Comparison of ENCODE assay signal across 33 cellular contexts in the genomic region with DNA sequence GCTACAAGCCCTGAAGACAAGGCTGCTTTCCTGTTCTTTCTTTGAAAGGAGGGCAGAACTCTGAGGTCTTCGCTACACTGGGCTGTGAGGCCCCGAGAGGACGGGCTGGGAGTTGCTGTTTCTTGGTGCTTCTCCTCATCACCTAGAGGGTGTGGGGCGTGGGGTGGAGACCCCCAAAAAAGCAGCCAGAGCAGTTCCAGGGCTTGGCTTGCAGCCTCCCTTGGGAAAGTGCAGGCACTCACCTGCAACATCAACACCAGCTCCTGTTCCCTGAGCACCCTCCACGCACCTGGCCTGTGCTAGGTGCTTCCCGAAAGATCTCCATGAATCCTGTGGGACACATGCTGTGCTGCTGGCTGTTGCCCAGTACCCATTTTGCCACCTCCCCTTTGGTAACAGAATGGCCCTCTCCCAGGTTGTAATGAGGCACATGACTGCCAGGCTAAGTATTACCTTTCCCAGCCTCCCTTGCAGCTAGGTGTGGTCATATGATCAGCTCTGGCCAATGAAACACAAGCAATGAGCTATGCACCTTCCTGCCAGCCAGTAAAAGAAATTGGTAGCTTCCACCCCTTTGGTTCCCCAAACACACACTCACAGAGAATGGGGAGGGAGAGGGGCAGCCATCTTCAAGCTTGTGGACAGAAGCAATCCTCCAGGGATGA.
DNase-seq lines count a peak whose midpoint lies in the region; ATAC-seq and TF ChIP-seq lines count a peak whose summit lies in the region.
"Had no signal": no experiment of that assay in that cellular context is flagged by ENCODE, and none has a peak within 500 bp of the region (broad histone marks: within the 10 kb centered on the region; RNA-seq: fewer than 3 reads in every experiment).

No MANE protein-coding gene starts in this region.

- RAD21 ChIA-PET in HCT116 (lab: Charles Lee; ENCODE audit: low non-redundant PET in 1 of 2, low total read pairs in 2 of 2, uncharacterized antibody in 2 of 2, unreplicated experiment in 2 of 2): no interaction called here

- H2AFZ ChIP-seq in HCT116 (ENCODE audit: low read depth, low read length, poor library complexity, severe bottlenecking): no peak overlapping the region
- H2AFZ ChIP-seq in mesenchymal stem cell (ENCODE audit: low read depth, low read length): no peak overlapping the region

- H3K4me3 ChIP-seq in HCT116 (replicated peaks in 1 of 2; ENCODE audit: low read depth in 1 of 2, low read length in 2 of 2) (no peak overlapping the region), mesenchymal stem cell (ENCODE audit: insufficient read depth in 1 of 2, low read depth in 1 of 2, low read length in 2 of 2) (no peak overlapping the region), tibial artery (no peak overlapping the region), SJCRH30 (no peak overlapping the region)
- H3K4me3 ChIP-seq: esophagus muscularis mucosa, heart left ventricle, right lobe of liver, SJSA1 had no signal

- peaks cover 0 to 9% of the 10 kb centered on the region in 2 experiments; a peak in 1 of 4 replicates for H3K9me3 ChIP-seq in HCT116 (ENCODE audit: control insufficient read depth in 1 of 2, insufficient read depth in 1 of 2, low read depth in 1 of 2, low read length in 2 of 2)
- peaks cover 5% of the 10 kb centered on the region for H3K9me3 ChIP-seq in mesenchymal stem cell (ENCODE audit: control insufficient read depth, low read length)
- H3K9me3 ChIP-seq in tibial artery: no peaks in the 10 kb centered on the region
- H3K9me3 ChIP-seq in SJCRH30 (replicated peaks): peaks cover 2% of the 10 kb centered on the region
- H3K9me3 ChIP-seq: right lobe of liver, SJSA1 had no signal

- POLR2A ChIA-PET in HCT116 (lab: Charles Lee): interaction anchor here (0.6 to 4.0 kb wide), 2 partner anchors 12 to 14 kb away, joined by 3 to 10 read pairs; no protein-coding TSS in a partner anchor
- POLR2A ChIA-PET in WTC11 (lab: Charles Lee): interaction anchor here (1.8 kb wide), 1 partner anchor 15 kb away, joined by 5 read pairs; no protein-coding TSS in a partner anchor

- H2AK5ac ChIP-seq in mesenchymal stem cell (ENCODE audit: low read length, severe bottlenecking): peak overlapping the region; percentile 77

- no TSS peak for BruUV-seq in HCT116 (replicated peaks; lab: Mats Ljungman, UMichigan)

- H3K27me3 ChIP-seq in HCT116 (ENCODE audit: insufficient read depth, low read length) (no peaks in the 10 kb centered on the region), mesenchymal stem cell (ENCODE audit: control insufficient read depth in 1 of 2, insufficient read depth in 1 of 2, low read length in 2 of 2) (no peaks in the 10 kb centered on the region), tibial artery (no peaks in the 10 kb centered on the region), SJCRH30 (peaks cover 6% of the 10 kb centered on the region)
- H3K27me3 ChIP-seq: esophagus muscularis mucosa, heart left ventricle, right lobe of liver, SJSA1 had no signal

- no peak overlapping the region for H3K14ac ChIP-seq in mesenchymal stem cell (ENCODE audit: low read length in 2 of 2)

- WGBS in mesenchymal stem cell: 97% methylated on average over 6 of the region's 6 CpGs

- peaks cover 40% of the 10 kb centered on the region for H3K27me3 Mint-ChIP-seq in WTC11 (ENCODE audit: low read depth)
- H3K27me3 Mint-ChIP-seq: progenitor cell of endocrine pancreas had no signal

- peak overlapping the region in 1 of 2 experiments; percentile 80 for H2BK12ac ChIP-seq in mesenchymal stem cell (ENCODE audit: low read length in 2 of 2)

- peak overlapping the region; percentile 12 for H2BK15ac ChIP-seq in mesenchymal stem cell (ENCODE audit: low read depth, poor library complexity, severe bottlenecking)

- no peak for TF ChIP-seq CTCF in HCT116 (IDR thresholded peaks at IDR 0.05 in 2 of 3, conservative IDR thresholded peaks at IDR 0.05 in 1 of 3; ENCODE audit: borderline replicate concordance in 1 of 3, insufficient read depth in 1 of 3, low read depth in 2 of 3, low read length in 2 of 3)
- TF ChIP-seq CTCF in WTC11 (IDR thresholded peaks at IDR 0.05): no peak
- TF ChIP-seq CTCF in tibial artery (IDR thresholded peaks at IDR 0.05): no peak

- H3K9me2 ChIP-seq in HCT116 (ENCODE audit: insufficient read depth): no peaks in the 10 kb centered on the region

- no peak for TF ChIP-seq RAD21 in HCT116 (IDR thresholded peaks at IDR 0.05; ENCODE audit: low read depth)

- H3K27ac ChIP-seq in HCT116 (ENCODE audit: low read depth, low read length) (peak overlapping the region; percentile 100), mesenchymal stem cell (ENCODE audit: low read length, poor library complexity, severe bottlenecking) (no peak overlapping the region), tibial artery (peak overlapping the region; percentile 72), SJCRH30 (no peak overlapping the region)
- H3K27ac ChIP-seq: right lobe of liver, SJSA1, VCaP had no signal

- H3K4me3 Mint-ChIP-seq in WTC11: no peak overlapping the region
- H3K4me3 Mint-ChIP-seq: CD14-positive monocyte; mesothelial cell of epicardium; stimulated activated effector memory CD8-positive, alpha-beta T cell treated with anti-CD3 and anti-CD28 coated beads, Interleukin-12 subunit alpha, Interleukin-12 subunit beta, amount 100 ng/mL, for 72 hours had no signal

- no peaks in the 10 kb centered on the region for H3K79me1 ChIP-seq in mesenchymal stem cell (replicated peaks; ENCODE audit: low read length, poor library complexity, severe bottlenecking)

- ATAC-seq in HCT116: no peak
- ATAC-seq in WTC11: no peak
- ATAC-seq: activated naive CD4-positive, alpha-beta T cell treated with anti-CD3 and anti-CD28 coated beads, Interleukin-2, amount 50 U/mL, for 72 hours; stimulated activated effector memory CD8-positive, alpha-beta T cell treated with anti-CD3 and anti-CD28 coated beads, Interleukin-12 subunit alpha, Interleukin-12 subunit beta, amount 100 ng/mL, for 72 hours had no signal

- DNase-seq in HCT116 (ENCODE audit: low read depth, low spot score) (no peak), WTC11 (ENCODE audit: low spot score) (no peak), mesenchymal stem cell (no peak), tibial artery (no peak), SJCRH30 (no peak)
- DNase-seq in stimulated activated CD4-positive, alpha-beta T cell treated with anti-CD3 and anti-CD28 coated beads, Interleukin-2, amount 100 ng/mL, for 24 hours: no peak
- no peak for DNase-seq in effector CD8-positive, alpha-beta T cell (lab: John Stamatoyannopoulos, UW)
- DNase-seq: activated CD4-positive, alpha-beta T cell treated with anti-CD3 and anti-CD28 coated beads for 48 hours; activated CD8-positive, alpha-beta memory T cell treated with anti-CD3 and anti-CD28 coated beads for 24 hours; activated T-cell treated with anti-CD3 and anti-CD28 coated beads for 4 hours; anterior cingulate cortex; dermis blood vessel endothelial cell; DMS79 treated with DMSO at 0.1 percent for 48 hours; foreskin fibroblast; GDM1; HCEC 1CT; heart left ventricle; kidney; left ventricle myocardium superior; NCI-H1092 treated with DMSO at 0.1 percent for 48 hours; NCI-H187; NCI-H82; right lobe of liver; T1000 had no signal

- H3K4ac ChIP-seq in mesenchymal stem cell (ENCODE audit: low read depth in 1 of 2, low read length in 2 of 2): no peak overlapping the region

- no peak overlapping the region for H3K27ac Mint-ChIP-seq in WTC11
- H3K27ac Mint-ChIP-seq: activated naive CD4-positive, alpha-beta T cell treated with anti-CD3 and anti-CD28 coated beads, Interleukin-2, amount 50 U/mL, for 72 hours; activated T-helper 2 cell treated with anti-CD3 and anti-CD28 coated beads, Interferon-gamma antibody, Interleukin-2, Interleukin-4, amounts not matched to agents 10 μg/mL and 5 μg/mL and 100 μg/mL, durations not matched to agents 14 hours and 24 hours and 36 hours; progenitor cell of endocrine pancreas; stimulated activated effector memory CD8-positive, alpha-beta T cell treated with anti-CD3 and anti-CD28 coated beads, Interleukin-12 subunit alpha, Interleukin-12 subunit beta, amount 100 ng/mL, for 72 hours had no signal

- H2BK5ac ChIP-seq in mesenchymal stem cell (ENCODE audit: low read depth, low read length, poor library complexity, severe bottlenecking): no peak overlapping the region

- H4K20me1 ChIP-seq in HCT116 (ENCODE audit: insufficient read depth): no peaks in the 10 kb centered on the region

- no peak overlapping the region for H2BK120ac ChIP-seq in mesenchymal stem cell (ENCODE audit: low read depth, low read length)

- intact Hi-C loops in HCT116 (cut with micrococcal nuclease): no loop called here
- intact Hi-C loops in tibial artery (cut with DNase I; ENCODE audit: low total_unique reads): no loop called here

- CTCF ChIA-PET in HCT116 (lab: Charles Lee): no interaction called here
- CTCF ChIA-PET in WTC11 (lab: Charles Lee): interaction anchor here (0.9 to 1.2 kb wide), 3 partner anchors 55 to 343 kb away, joined by 3 read pairs; no protein-coding TSS in a partner anchor

- H3K36me3 ChIP-seq in HCT116 (ENCODE audit: control insufficient read depth in 1 of 2, insufficient read depth in 2 of 2, low read length in 2 of 2) (no peaks in the 10 kb centered on the region), mesenchymal stem cell (ENCODE audit: control insufficient read depth in 1 of 2, insufficient read depth in 2 of 2, low read depth in 1 of 2, low read length in 2 of 2) (no peaks in the 10 kb centered on the region), tibial artery (no peaks in the 10 kb centered on the region), SJCRH30 (no peaks in the 10 kb centered on the region)
- H3K36me3 ChIP-seq: esophagus muscularis mucosa, heart left ventricle, right lobe of liver, SJSA1 had no signal

- peak overlapping the region in 1 of 2 experiments; percentile 38 for H3K18ac ChIP-seq in mesenchymal stem cell (ENCODE audit: low read depth in 1 of 2, low read length in 2 of 2)

- H3K4me1 ChIP-seq in HCT116 (ENCODE audit: control insufficient read depth in 1 of 2, insufficient read depth in 2 of 2, low read length in 2 of 2) (peaks cover 89 to 100% of the 10 kb centered on the region in 2 experiments), mesenchymal stem cell (ENCODE audit: control insufficient read depth, insufficient read depth, low read depth, low read length) (peaks cover 24% of the 10 kb centered on the region), tibial artery (peaks cover 0 to 27% (median 21%) of the 10 kb centered on the region in 4 donors), SJCRH30 (peaks cover 11% of the 10 kb centered on the region)

- H3K4me1 Mint-ChIP-seq in WTC11: peaks cover 26% of the 10 kb centered on the region

- H4K91ac ChIP-seq in mesenchymal stem cell (ENCODE audit: low read length): no peak overlapping the region

- H3K4me2 ChIP-seq in HCT116 (ENCODE audit: low read length) (peak overlapping the region; percentile 45; the same call in 1 of the 2 replicates), mesenchymal stem cell (ENCODE audit: low read length, poor library complexity, severe bottlenecking) (no peak overlapping the region)

- H3K9ac ChIP-seq in HCT116 (ENCODE audit: low read length) (no peak overlapping the region), mesenchymal stem cell (ENCODE audit: low read length) (peak overlapping the region; percentile 71)

- H3K79me2 ChIP-seq in HCT116 (ENCODE audit: insufficient read depth, low read length): no peaks in the 10 kb centered on the region

- peaks cover 4% of the 10 kb centered on the region; the same call in 1 of the 2 replicates for H3K36me3 Mint-ChIP-seq in WTC11
- H3K36me3 Mint-ChIP-seq: mesothelial cell of epicardium; stimulated activated effector memory CD8-positive, alpha-beta T cell treated with anti-CD3 and anti-CD28 coated beads, Interleukin-12 subunit alpha, Interleukin-12 subunit beta, amount 100 ng/mL, for 72 hours had no signal

- no peak for TF ChIP-seq POLR2A in HCT116 (IDR thresholded peaks at IDR 0.05; ENCODE audit: borderline replicate concordance, extremely low read depth, insufficient read depth, insufficient read length)

- no peak overlapping the region for H4K8ac ChIP-seq in mesenchymal stem cell (ENCODE audit: low read length)

- H3K9me3 Mint-ChIP-seq in WTC11: peaks cover 8% of the 10 kb centered on the region
- H3K9me3 Mint-ChIP-seq: activated naive CD4-positive, alpha-beta T cell treated with anti-CD3 and anti-CD28 coated beads, Interleukin-2, amount 50 U/mL, for 72 hours; activated T-helper 2 cell treated with anti-CD3 and anti-CD28 coated beads, Interferon-gamma antibody, Interleukin-2, Interleukin-4, amounts not matched to agents 10 μg/mL and 5 μg/mL and 100 μg/mL, durations not matched to agents 14 hours and 24 hours and 36 hours; mesothelial cell of epicardium; stimulated activated effector memory CD8-positive, alpha-beta T cell treated with anti-CD3 and anti-CD28 coated beads, Interleukin-12 subunit alpha, Interleukin-12 subunit beta, amount 100 ng/mL, for 72 hours had no signal

- no peak overlapping the region for H3K23ac ChIP-seq in mesenchymal stem cell (ENCODE audit: low read length in 2 of 2)

Comparison
In these comparisons a context has a peak if more than half of its experiments do, and no peak if none do; other contexts are left out.
1. H3K27ac ChIP-seq: peak in HCT116 (single experiment) and tibial artery (2 of 2); none in mesenchymal stem cell (single experiment) and SJCRH30 (single experiment).